26 cellular contexts compared by ENCODE assay signal in the genomic region with DNA sequence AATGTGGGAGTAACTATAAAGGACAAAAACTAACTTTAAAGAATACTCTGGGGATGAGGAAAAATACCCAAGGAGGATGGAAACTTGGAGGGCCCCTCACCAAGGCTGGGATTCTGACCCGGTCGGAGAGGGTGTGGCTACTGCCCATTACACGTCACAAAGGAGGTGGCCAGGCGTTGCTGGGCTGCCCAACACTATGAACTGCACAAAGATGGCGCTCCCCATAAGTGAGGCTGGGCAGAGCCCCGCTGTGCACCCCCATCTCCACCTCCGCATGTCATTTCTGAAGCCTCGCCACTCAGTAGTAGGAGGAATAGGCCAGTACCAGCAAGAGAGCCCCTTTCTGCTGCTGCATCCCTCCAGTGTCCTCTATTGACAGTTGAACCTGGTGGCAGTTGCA.
DNase-seq lines count a peak whose midpoint lies in the region; ATAC-seq and TF ChIP-seq lines count a peak whose summit lies in the region.
"Had no signal": no experiment of that assay in that cellular context is flagged by ENCODE, and none has a peak within 500 bp of the region (broad histone marks: within the 10 kb centered on the region; RNA-seq: fewer than 3 reads in every experiment).

No MANE protein-coding gene starts in this region.

- TF ChIP-seq POLR2A in spleen (IDR thresholded peaks at IDR 0.05), result no peak

- no peak for ATAC-seq in HG03432 (IDR thresholded peaks at IDR 0.05; ENCODE audit: unreplicated experiment)
- ATAC-seq in HG03135 (IDR thresholded peaks at IDR 0.05; ENCODE audit: unreplicated experiment), result no peak
- ATAC-seq: CD8-positive, alpha-beta T cell; Right ventricle myocardium inferior; SK-N-SH treated with all-trans-retinoic acid at 6 μM for 48 hours had no signal

- H3K79me2 ChIP-seq in hepatocyte, result no peaks in the 10 kb centered on the region

- no peaks in the 10 kb centered on the region for H4K20me1 ChIP-seq in hepatocyte (ENCODE audit: insufficient read depth, poor library complexity, severe bottlenecking)

- peaks cover 9% of the 10 kb centered on the region for H3K4me1 ChIP-seq in hepatocyte (ENCODE audit: insufficient read depth)
- H3K4me1 ChIP-seq in spleen, result peaks cover 0 to 31% (median 4%) of the 10 kb centered on the region in 6 donors
- H3K4me1 ChIP-seq: Caco-2, SJCRH30 had no signal

- H2AFZ ChIP-seq in hepatocyte, result no peak overlapping the region
- H2AFZ ChIP-seq: PC-9 had no signal

- 82% methylated on average over 8 of the region's 8 CpGs for WGBS in hepatocyte (ENCODE audit: low lambda C conversion rate, missing lambda C conversion rate)
- WGBS in spleen, 5 donors, result 80 to 84% (median 81%) methylated on average over 8 of the region's 8 CpGs

- no peak overlapping the region for H3K4me2 ChIP-seq in hepatocyte
- H3K4me2 ChIP-seq: PC-9 had no signal

- H3K27me3 ChIP-seq in hepatocyte (no peaks in the 10 kb centered on the region), spleen (replicated peaks in 1 of 7) (peaks cover 0 to 9% (median 0%) of the 10 kb centered on the region in 7 donors)
- H3K27me3 ChIP-seq: MG63, SJCRH30 had no signal

- H3K4me3 ChIP-seq in hepatocyte (no peak overlapping the region), spleen (no peak overlapping the region)
- H3K4me3 ChIP-seq: MG63, PC-9, SJCRH30 had no signal

- no peak for TF ChIP-seq CTCF in hepatocyte (IDR thresholded peaks at IDR 0.05; ENCODE audit: poor library complexity)
- no peak for TF ChIP-seq CTCF in spleen (IDR thresholded peaks at IDR 0.05 in 8 of 11, conservative IDR thresholded peaks at IDR 0.05 in 3 of 11)

- H3K36me3 ChIP-seq in hepatocyte (replicated peaks; ENCODE audit: insufficient read depth, low read depth), result no peaks in the 10 kb centered on the region
- H3K36me3 ChIP-seq in spleen, result no peaks in the 10 kb centered on the region
- H3K36me3 ChIP-seq: MG63, SJCRH30 had no signal

- no peaks in the 10 kb centered on the region for H3K9me2 ChIP-seq in hepatocyte (replicated peaks; ENCODE audit: insufficient read depth)

- no peak overlapping the region for H3K27ac ChIP-seq in hepatocyte
- no peak overlapping the region for H3K27ac ChIP-seq in spleen
- H3K27ac ChIP-seq: C4-2B, PC-9, SJCRH30 had no signal

- H3K9me3 ChIP-seq in hepatocyte (ENCODE audit: low read depth) (no peaks in the 10 kb centered on the region), spleen (peaks cover 0 to 8% (median 0%) of the 10 kb centered on the region in 8 donors)
- H3K9me3 ChIP-seq: Caco-2, SJCRH30 had no signal

- DNase-seq in AG20443 (ENCODE audit: low spot score) (peak; percentile 1), D341Med (ENCODE audit: low spot score) (peak; percentile 15), hepatocyte (ENCODE audit: low spot score) (peak; percentile 0), spleen (peak; percentile 58), OCI-M1 (lab: John Stamatoyannopoulos, UW) (no peak)
- DNase-seq: AML-193, DMS 273 treated with DMSO at 0.1 percent for 48 hours, DMS79, EL, GDM1, KBM-7, MG63, NCI-H1105 treated with DMSO at 0.1 percent for 48 hours, NCI-H2029, NCI-H446, NCI-H524 treated with DMSO at 0.1 percent for 48 hours, NCI-H774, PC-9, SJCRH30 had no signal

- intact Hi-C loops in spleen (cut with DNase I; ENCODE audit: low total_unique reads), result no loop called here
